Comparison of ENCODE assay signal across 1 cellular context in the genomic region with DNA sequence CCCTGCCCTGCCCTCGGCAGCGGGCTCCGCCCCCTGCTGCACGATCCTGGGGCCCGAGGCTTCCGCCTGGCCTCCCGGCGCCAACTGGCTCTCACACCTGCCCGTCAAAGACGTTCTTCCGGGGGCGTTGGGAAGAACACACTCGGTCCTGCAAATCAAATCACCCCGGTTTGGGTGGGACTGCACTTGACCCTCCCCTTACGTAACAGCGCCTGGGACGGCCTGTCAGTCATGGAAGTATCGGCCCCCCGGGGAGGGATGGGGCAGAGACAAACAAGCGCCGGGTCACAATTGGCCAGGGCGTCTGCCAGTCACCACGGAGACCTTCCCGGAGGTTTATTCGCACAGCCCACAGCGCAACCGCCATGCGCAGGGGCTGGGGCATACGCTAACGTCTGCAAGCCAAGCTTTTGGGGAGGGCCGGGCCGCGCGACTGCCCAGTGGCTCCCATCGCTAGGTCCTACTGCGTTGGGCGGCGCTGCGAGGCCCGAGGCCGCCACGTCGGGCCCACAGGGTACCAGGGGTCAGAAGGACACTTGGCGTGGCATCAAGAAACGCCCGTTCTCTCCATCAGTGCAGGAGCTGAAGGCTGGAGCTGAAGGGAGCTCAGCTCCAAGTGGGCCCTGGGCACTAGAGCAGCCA.
TF ChIP-seq lines count a peak whose summit lies in the region.

No MANE protein-coding gene starts in this region.

TF ChIP-seq in HepG2, 621 proteins besides CTCF, POLR2A, EP300 and RAD21 (continued from another document and continues in another):
- TF ChIP-seq, protein P1, sequence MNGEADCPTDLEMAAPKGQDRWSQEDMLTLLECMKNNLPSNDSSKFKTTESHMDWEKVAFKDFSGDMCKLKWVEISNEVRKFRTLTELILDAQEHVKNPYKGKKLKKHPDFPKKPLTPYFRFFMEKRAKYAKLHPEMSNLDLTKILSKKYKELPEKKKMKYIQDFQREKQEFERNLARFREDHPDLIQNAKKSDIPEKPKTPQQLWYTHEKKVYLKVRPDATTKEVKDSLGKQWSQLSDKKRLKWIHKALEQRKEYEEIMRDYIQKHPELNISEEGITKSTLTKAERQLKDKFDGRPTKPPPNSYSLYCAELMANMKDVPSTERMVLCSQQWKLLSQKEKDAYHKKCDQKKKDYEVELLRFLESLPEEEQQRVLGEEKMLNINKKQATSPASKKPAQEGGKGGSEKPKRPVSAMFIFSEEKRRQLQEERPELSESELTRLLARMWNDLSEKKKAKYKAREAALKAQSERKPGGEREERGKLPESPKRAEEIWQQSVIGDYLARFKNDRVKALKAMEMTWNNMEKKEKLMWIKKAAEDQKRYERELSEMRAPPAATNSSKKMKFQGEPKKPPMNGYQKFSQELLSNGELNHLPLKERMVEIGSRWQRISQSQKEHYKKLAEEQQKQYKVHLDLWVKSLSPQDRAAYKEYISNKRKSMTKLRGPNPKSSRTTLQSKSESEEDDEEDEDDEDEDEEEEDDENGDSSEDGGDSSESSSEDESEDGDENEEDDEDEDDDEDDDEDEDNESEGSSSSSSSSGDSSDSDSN (CRISPR knock-in tag; IDR thresholded peaks at IDR 0.05), result peak; percentile 80
- TF ChIP-seq ARNT2 (CRISPR knock-in tag; IDR thresholded peaks at IDR 0.05; ENCODE audit: low read depth) (peak; percentile 48; the same call in 1 of the 2 replicates), ZNF24 (IDR thresholded peaks at IDR 0.05) (no peak), ZFP62 (CRISPR knock-in tag; IDR thresholded peaks at IDR 0.05) (no peak), ELF1 (CRISPR knock-in tag; IDR thresholded peaks at IDR 0.05) (peak; percentile 89), ZNF75D (CRISPR knock-in tag; IDR thresholded peaks at IDR 0.05; ENCODE audit: borderline replicate concordance) (no peak), ZNF878 (CRISPR knock-in tag; IDR thresholded peaks at IDR 0.05) (no peak), ZFYVE20 (CRISPR knock-in tag; IDR thresholded peaks at IDR 0.05; ENCODE audit: borderline replicate concordance, low read depth) (no peak), ZFP37 (CRISPR knock-in tag; IDR thresholded peaks at IDR 0.05; ENCODE audit: borderline replicate concordance) (0 out of 2 replicates have a peak, but pooled peaks have one; percentile 74), ZZZ3 (CRISPR knock-in tag; IDR thresholded peaks at IDR 0.05; ENCODE audit: borderline replicate concordance) (peak; percentile 76; the same call in 1 of the 2 replicates), ZNF777 (CRISPR knock-in tag; IDR thresholded peaks at IDR 0.05) (peak; percentile 98), U2AF2 (IDR thresholded peaks at IDR 0.05; ENCODE audit: low read depth, low read length) (no peak), NR2F2 (IDR thresholded peaks at IDR 0.05; ENCODE audit: borderline replicate concordance, low read depth) (no peak; the same call in 1 of the 2 replicates), ATAD3A (CRISPR knock-in tag; IDR thresholded peaks at IDR 0.05) (0 out of 2 replicates have a peak, but pooled peaks have one; percentile 69), THYN1 (CRISPR knock-in tag; IDR thresholded peaks at IDR 0.05; ENCODE audit: borderline replicate concordance, low read depth) (no peak), ZNF549 (CRISPR knock-in tag; IDR thresholded peaks at IDR 0.05) (no peak), ZNF773 (CRISPR knock-in tag; IDR thresholded peaks at IDR 0.05; ENCODE audit: borderline replicate concordance) (no peak), ZNF619 (CRISPR knock-in tag; IDR thresholded peaks at IDR 0.05) (0 out of 2 replicates have a peak, but pooled peaks have one; percentile 78), POGZ (CRISPR knock-in tag; IDR thresholded peaks at IDR 0.05) (peak; percentile 74), TCF12 (IDR thresholded peaks at IDR 0.05) (no peak), TCF12 (CRISPR knock-in tag; IDR thresholded peaks at IDR 0.05) (no peak), ZNF547 (CRISPR knock-in tag; IDR thresholded peaks at IDR 0.05) (no peak; the same call in 1 of the 2 replicates), ZBTB42 (CRISPR knock-in tag; IDR thresholded peaks at IDR 0.05) (no peak), IRX3 (CRISPR knock-in tag; IDR thresholded peaks at IDR 0.05; ENCODE audit: borderline replicate concordance, low read depth) (no peak; the same call in 1 of the 2 replicates), ZNF101 (CRISPR knock-in tag; IDR thresholded peaks at IDR 0.05; ENCODE audit: borderline replicate concordance, low read depth) (no peak)
- TF ChIP-seq, protein P2, sequence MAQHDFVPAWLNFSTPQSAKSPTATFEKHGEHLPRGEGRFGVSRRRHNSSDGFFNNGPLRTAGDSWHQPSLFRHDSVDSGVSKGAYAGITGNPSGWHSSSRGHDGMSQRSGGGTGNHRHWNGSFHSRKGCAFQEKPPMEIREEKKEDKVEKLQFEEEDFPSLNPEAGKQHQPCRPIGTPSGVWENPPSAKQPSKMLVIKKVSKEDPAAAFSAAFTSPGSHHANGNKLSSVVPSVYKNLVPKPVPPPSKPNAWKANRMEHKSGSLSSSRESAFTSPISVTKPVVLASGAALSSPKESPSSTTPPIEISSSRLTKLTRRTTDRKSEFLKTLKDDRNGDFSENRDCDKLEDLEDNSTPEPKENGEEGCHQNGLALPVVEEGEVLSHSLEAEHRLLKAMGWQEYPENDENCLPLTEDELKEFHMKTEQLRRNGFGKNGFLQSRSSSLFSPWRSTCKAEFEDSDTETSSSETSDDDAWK (CRISPR knock-in tag; IDR thresholded peaks at IDR 0.05), result no peak
- TF ChIP-seq, protein P3, sequence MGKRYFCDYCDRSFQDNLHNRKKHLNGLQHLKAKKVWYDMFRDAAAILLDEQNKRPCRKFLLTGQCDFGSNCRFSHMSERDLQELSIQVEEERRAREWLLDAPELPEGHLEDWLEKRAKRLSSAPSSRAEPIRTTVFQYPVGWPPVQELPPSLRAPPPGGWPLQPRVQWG (CRISPR knock-in tag; IDR thresholded peaks at IDR 0.05; ENCODE audit: borderline replicate concordance, low read depth), result no peak
- TF ChIP-seq, protein P4, sequence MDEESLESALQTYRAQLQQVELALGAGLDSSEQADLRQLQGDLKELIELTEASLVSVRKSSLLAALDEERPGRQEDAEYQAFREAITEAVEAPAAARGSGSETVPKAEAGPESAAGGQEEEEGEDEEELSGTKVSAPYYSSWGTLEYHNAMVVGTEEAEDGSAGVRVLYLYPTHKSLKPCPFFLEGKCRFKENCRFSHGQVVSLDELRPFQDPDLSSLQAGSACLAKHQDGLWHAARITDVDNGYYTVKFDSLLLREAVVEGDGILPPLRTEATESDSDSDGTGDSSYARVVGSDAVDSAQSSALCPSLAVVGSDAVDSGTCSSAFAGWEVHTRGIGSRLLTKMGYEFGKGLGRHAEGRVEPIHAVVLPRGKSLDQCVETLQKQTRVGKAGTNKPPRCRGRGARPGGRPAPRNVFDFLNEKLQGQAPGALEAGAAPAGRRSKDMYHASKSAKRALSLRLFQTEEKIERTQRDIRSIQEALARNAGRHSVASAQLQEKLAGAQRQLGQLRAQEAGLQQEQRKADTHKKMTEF (CRISPR knock-in tag; IDR thresholded peaks at IDR 0.05), result peak; percentile 70; the same call in 1 of the 2 replicates
- TF ChIP-seq, protein P5, sequence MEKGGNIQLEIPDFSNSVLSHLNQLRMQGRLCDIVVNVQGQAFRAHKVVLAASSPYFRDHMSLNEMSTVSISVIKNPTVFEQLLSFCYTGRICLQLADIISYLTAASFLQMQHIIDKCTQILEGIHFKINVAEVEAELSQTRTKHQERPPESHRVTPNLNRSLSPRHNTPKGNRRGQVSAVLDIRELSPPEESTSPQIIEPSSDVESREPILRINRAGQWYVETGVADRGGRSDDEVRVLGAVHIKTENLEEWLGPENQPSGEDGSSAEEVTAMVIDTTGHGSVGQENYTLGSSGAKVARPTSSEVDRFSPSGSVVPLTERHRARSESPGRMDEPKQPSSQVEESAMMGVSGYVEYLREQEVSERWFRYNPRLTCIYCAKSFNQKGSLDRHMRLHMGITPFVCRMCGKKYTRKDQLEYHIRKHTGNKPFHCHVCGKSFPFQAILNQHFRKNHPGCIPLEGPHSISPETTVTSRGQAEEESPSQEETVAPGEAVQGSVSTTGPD (CRISPR knock-in tag; IDR thresholded peaks at IDR 0.05), result no peak
- TF ChIP-seq, protein P6, sequence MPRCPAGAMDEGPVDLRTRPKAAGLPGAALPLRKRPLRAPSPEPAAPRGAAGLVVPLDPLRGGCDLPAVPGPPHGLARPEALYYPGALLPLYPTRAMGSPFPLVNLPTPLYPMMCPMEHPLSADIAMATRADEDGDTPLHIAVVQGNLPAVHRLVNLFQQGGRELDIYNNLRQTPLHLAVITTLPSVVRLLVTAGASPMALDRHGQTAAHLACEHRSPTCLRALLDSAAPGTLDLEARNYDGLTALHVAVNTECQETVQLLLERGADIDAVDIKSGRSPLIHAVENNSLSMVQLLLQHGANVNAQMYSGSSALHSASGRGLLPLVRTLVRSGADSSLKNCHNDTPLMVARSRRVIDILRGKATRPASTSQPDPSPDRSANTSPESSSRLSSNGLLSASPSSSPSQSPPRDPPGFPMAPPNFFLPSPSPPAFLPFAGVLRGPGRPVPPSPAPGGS (CRISPR knock-in tag; IDR thresholded peaks at IDR 0.05), result peak; percentile 93
- TF ChIP-seq, protein P7, sequence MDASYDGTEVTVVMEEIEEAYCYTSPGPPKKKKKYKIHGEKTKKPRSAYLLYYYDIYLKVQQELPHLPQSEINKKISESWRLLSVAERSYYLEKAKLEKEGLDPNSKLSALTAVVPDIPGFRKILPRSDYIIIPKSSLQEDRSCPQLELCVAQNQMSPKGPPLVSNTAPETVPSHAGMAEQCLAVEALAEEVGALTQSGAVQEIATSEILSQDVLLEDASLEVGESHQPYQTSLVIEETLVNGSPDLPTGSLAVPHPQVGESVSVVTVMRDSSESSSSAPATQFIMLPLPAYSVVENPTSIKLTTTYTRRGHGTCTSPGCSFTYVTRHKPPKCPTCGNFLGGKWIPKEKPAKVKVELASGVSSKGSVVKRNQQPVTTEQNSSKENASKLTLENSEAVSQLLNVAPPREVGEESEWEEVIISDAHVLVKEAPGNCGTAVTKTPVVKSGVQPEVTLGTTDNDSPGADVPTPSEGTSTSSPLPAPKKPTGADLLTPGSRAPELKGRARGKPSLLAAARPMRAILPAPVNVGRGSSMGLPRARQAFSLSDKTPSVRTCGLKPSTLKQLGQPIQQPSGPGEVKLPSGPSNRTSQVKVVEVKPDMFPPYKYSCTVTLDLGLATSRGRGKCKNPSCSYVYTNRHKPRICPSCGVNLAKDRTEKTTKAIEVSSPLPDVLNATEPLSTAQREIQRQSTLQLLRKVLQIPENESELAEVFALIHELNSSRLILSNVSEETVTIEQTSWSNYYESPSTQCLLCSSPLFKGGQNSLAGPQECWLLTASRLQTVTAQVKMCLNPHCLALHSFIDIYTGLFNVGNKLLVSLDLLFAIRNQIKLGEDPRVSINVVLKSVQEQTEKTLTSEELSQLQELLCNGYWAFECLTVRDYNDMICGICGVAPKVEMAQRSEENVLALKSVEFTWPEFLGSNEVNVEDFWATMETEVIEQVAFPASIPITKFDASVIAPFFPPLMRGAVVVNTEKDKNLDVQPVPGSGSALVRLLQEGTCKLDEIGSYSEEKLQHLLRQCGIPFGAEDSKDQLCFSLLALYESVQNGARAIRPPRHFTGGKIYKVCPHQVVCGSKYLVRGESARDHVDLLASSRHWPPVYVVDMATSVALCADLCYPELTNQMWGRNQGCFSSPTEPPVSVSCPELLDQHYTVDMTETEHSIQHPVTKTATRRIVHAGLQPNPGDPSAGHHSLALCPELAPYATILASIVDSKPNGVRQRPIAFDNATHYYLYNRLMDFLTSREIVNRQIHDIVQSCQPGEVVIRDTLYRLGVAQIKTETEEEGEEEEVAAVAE (CRISPR knock-in tag; IDR thresholded peaks at IDR 0.05; ENCODE audit: borderline replicate concordance), result peak; percentile 93
- TF ChIP-seq, protein P8, sequence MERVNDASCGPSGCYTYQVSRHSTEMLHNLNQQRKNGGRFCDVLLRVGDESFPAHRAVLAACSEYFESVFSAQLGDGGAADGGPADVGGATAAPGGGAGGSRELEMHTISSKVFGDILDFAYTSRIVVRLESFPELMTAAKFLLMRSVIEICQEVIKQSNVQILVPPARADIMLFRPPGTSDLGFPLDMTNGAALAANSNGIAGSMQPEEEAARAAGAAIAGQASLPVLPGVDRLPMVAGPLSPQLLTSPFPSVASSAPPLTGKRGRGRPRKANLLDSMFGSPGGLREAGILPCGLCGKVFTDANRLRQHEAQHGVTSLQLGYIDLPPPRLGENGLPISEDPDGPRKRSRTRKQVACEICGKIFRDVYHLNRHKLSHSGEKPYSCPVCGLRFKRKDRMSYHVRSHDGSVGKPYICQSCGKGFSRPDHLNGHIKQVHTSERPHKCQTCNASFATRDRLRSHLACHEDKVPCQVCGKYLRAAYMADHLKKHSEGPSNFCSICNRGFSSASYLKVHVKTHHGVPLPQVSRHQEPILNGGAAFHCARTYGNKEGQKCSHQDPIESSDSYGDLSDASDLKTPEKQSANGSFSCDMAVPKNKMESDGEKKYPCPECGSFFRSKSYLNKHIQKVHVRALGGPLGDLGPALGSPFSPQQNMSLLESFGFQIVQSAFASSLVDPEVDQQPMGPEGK (CRISPR knock-in tag; IDR thresholded peaks at IDR 0.05), result peak; percentile 95
- TF ChIP-seq, protein P9, sequence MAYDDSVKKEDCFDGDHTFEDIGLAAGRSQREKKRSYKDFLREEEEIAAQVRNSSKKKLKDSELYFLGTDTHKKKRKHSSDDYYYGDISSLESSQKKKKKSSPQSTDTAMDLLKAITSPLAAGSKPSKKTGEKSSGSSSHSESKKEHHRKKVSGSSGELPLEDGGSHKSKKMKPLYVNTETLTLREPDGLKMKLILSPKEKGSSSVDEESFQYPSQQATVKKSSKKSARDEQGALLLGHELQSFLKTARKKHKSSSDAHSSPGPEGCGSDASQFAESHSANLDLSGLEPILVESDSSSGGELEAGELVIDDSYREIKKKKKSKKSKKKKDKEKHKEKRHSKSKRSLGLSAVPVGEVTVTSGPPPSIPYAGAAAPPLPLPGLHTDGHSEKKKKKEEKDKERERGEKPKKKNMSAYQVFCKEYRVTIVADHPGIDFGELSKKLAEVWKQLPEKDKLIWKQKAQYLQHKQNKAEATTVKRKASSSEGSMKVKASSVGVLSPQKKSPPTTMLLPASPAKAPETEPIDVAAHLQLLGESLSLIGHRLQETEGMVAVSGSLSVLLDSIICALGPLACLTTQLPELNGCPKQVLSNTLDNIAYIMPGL (CRISPR knock-in tag; IDR thresholded peaks at IDR 0.05; ENCODE audit: borderline replicate concordance in 1 of 2, low read depth in 1 of 2), result peak; percentile 14 to 74; a peak in 2 of 4 replicates
- TF ChIP-seq, protein P10, sequence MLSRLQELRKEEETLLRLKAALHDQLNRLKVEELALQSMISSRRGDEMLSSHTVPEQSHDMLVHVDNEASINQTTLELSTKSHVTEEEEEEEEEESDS (CRISPR knock-in tag; IDR thresholded peaks at IDR 0.05; ENCODE audit: borderline replicate concordance), result no peak; the same call in 1 of the 2 replicates
- TF ChIP-seq, protein P11, sequence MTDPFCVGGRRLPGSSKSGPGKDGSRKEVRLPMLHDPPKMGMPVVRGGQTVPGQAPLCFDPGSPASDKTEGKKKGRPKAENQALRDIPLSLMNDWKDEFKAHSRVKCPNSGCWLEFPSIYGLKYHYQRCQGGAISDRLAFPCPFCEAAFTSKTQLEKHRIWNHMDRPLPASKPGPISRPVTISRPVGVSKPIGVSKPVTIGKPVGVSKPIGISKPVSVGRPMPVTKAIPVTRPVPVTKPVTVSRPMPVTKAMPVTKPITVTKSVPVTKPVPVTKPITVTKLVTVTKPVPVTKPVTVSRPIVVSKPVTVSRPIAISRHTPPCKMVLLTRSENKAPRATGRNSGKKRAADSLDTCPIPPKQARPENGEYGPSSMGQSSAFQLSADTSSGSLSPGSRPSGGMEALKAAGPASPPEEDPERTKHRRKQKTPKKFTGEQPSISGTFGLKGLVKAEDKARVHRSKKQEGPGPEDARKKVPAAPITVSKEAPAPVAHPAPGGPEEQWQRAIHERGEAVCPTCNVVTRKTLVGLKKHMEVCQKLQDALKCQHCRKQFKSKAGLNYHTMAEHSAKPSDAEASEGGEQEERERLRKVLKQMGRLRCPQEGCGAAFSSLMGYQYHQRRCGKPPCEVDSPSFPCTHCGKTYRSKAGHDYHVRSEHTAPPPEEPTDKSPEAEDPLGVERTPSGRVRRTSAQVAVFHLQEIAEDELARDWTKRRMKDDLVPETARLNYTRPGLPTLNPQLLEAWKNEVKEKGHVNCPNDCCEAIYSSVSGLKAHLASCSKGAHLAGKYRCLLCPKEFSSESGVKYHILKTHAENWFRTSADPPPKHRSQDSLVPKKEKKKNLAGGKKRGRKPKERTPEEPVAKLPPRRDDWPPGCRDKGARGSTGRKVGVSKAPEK (CRISPR knock-in tag; IDR thresholded peaks at IDR 0.05; ENCODE audit: borderline replicate concordance), result no peak
